Comparison of ENCODE assay signal across 8 cellular contexts in genomic region chr16:27367463-27368357, GRCh38.
A peak's percentile ranks its signal among the peaks of the same experiment; 100 is the strongest.
DNase-seq lines count a peak whose midpoint lies in the region; ATAC-seq lines count a peak whose summit lies in the region.

No MANE protein-coding gene starts in this region.

- no peaks in the 10 kb centered on the region for H3K36me3 ChIP-seq in endocrine pancreas (ENCODE audit: control insufficient read depth, insufficient read depth, low read length)

- H3K4me3 ChIP-seq in endocrine pancreas (ENCODE audit: control insufficient read depth, insufficient read depth, low read length), result no peak overlapping the region

- no peaks in the 10 kb centered on the region for H3K4me1 ChIP-seq in endocrine pancreas (ENCODE audit: control insufficient read depth, insufficient read depth, low read length)

- peak overlapping the region; percentile 30 for H3K9ac ChIP-seq in endocrine pancreas (ENCODE audit: control insufficient read depth, insufficient read depth, low read length)

- DNase-seq in AG20443 (ENCODE audit: low spot score) (peak; percentile 94), NK-92 (lab: John Stamatoyannopoulos, UW; ENCODE audit: unreplicated experiment) (peak; percentile 36), midbrain (lab: John Stamatoyannopoulos, UW) (peak; percentile 36)
- DNase-seq in activated CD8-positive, alpha-beta memory T cell treated with anti-CD3 and anti-CD28 coated beads for 4 hours (ENCODE audit: low read depth in 2 of 2), result peak; percentile 82 to 92
- peak; percentile 70 to 84 for DNase-seq in stimulated activated CD8-positive, alpha-beta memory T cell treated with anti-CD3 and anti-CD28 coated beads, Interleukin-2, amount 100 ng/mL, for 1 hour (ENCODE audit: low read depth in 2 of 2)

- ATAC-seq in GM18907 (IDR thresholded peaks at IDR 0.05; ENCODE audit: unreplicated experiment), result peak; percentile 82
- peak; percentile 64 for ATAC-seq in HG03108 (IDR thresholded peaks at IDR 0.05; ENCODE audit: unreplicated experiment)

- no peaks in the 10 kb centered on the region for H3K27me3 ChIP-seq in endocrine pancreas (ENCODE audit: control insufficient read depth, insufficient read depth, low read length)

- H3K9me3 ChIP-seq in endocrine pancreas (ENCODE audit: control insufficient read depth, low read length), result no peaks in the 10 kb centered on the region

Comparison
In these comparisons a context has a peak if more than half of its experiments do, and no peak if none do; other contexts are left out.
1. DNase-seq: peak in every context shown above with its lines; median percentile 94 in AG20443; 87 in activated CD8-positive, alpha-beta memory T cell treated with anti-CD3 and anti-CD28 coated beads for 4 hours; 77 in stimulated activated CD8-positive, alpha-beta memory T cell treated with anti-CD3 and anti-CD28 coated beads, Interleukin-2, amount 100 ng/mL, for 1 hour; 36 in NK-92; 36 in midbrain.